ENCODE assay signal across 1 cellular context in the genomic region with DNA sequence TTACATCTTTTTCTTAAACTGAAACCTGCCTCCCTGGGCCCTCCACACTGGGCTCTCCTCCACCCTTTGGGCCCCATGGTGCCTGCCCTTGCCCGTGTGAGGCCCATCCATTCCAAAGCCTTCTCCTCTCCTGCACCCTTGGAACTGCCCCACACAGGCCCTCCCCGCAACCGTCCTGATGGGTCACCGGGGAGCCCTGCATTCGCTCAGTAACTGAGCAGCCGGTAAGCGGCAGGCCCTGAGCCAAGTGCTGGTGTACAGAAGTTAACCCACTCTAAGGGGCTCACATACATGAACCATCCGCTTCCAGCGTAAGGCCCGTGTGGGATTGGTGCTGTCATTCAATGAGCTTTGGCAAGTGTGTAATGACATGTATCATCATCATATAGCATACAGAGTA.
TF ChIP-seq lines count a peak whose summit lies in the region.

No MANE protein-coding gene starts in this region.

TF ChIP-seq in H1, 55 proteins besides CTCF, POLR2A, EP300 and RAD21:
- TF ChIP-seq SP4 (IDR thresholded peaks at IDR 0.05; ENCODE audit: low read length) (no peak), GABPA (IDR thresholded peaks at IDR 0.05; ENCODE audit: borderline replicate concordance, insufficient read depth, low read length) (no peak), SIN3A (conservative IDR thresholded peaks at IDR 0.05 in 1 of 2, IDR thresholded peaks at IDR 0.05 in 1 of 2; ENCODE audit: low read depth in 1 of 2, low read length in 2 of 2) (no peak), HDAC2 (IDR thresholded peaks at IDR 0.05; ENCODE audit: borderline replicate concordance in 1 of 2, low read depth in 2 of 2, low read length in 2 of 2) (no peak), EZH2 (IDR thresholded peaks at IDR 0.05; ENCODE audit: low read depth, low read length, severe bottlenecking) (no peak), TAF1 (IDR thresholded peaks at IDR 0.05; ENCODE audit: low read depth, low read length) (no peak), POU5F1 (IDR thresholded peaks at IDR 0.05; ENCODE audit: low read depth, low read length) (no peak), SRF (IDR thresholded peaks at IDR 0.05; ENCODE audit: low read depth, low read length) (no peak), EGR1 (IDR thresholded peaks at IDR 0.05; ENCODE audit: borderline replicate concordance, low read depth, low read length) (no peak), GTF2F1 (IDR thresholded peaks at IDR 0.05; ENCODE audit: borderline replicate concordance, low read depth, low read length) (no peak), TCF12 (IDR thresholded peaks at IDR 0.05; ENCODE audit: low read depth, low read length) (no peak), TAF7 (optimal IDR thresholded peaks at IDR 0.05; ENCODE audit: borderline replicate concordance, low read depth, low read length) (no peak), YY1 (IDR thresholded peaks at IDR 0.05; ENCODE audit: low read depth, low read length) (no peak), SAP30 (IDR thresholded peaks at IDR 0.05; ENCODE audit: insufficient read depth, insufficient replicate concordance, low read length) (no peak), SUZ12 (IDR thresholded peaks at IDR 0.05; ENCODE audit: low read length) (no peak), RFX5 (IDR thresholded peaks at IDR 0.05; ENCODE audit: borderline replicate concordance, low read depth, low read length) (no peak), SIRT6 (IDR thresholded peaks at IDR 0.05; ENCODE audit: low read length) (no peak), BRCA1 (IDR thresholded peaks at IDR 0.05; ENCODE audit: low read depth, low read length) (no peak)
- TF ChIP-seq, protein P1, sequence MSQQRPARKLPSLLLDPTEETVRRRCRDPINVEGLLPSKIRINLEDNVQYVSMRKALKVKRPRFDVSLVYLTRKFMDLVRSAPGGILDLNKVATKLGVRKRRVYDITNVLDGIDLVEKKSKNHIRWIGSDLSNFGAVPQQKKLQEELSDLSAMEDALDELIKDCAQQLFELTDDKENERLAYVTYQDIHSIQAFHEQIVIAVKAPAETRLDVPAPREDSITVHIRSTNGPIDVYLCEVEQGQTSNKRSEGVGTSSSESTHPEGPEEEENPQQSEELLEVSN (IDR thresholded peaks at IDR 0.05) = no peak
- TF ChIP-seq, protein P2, sequence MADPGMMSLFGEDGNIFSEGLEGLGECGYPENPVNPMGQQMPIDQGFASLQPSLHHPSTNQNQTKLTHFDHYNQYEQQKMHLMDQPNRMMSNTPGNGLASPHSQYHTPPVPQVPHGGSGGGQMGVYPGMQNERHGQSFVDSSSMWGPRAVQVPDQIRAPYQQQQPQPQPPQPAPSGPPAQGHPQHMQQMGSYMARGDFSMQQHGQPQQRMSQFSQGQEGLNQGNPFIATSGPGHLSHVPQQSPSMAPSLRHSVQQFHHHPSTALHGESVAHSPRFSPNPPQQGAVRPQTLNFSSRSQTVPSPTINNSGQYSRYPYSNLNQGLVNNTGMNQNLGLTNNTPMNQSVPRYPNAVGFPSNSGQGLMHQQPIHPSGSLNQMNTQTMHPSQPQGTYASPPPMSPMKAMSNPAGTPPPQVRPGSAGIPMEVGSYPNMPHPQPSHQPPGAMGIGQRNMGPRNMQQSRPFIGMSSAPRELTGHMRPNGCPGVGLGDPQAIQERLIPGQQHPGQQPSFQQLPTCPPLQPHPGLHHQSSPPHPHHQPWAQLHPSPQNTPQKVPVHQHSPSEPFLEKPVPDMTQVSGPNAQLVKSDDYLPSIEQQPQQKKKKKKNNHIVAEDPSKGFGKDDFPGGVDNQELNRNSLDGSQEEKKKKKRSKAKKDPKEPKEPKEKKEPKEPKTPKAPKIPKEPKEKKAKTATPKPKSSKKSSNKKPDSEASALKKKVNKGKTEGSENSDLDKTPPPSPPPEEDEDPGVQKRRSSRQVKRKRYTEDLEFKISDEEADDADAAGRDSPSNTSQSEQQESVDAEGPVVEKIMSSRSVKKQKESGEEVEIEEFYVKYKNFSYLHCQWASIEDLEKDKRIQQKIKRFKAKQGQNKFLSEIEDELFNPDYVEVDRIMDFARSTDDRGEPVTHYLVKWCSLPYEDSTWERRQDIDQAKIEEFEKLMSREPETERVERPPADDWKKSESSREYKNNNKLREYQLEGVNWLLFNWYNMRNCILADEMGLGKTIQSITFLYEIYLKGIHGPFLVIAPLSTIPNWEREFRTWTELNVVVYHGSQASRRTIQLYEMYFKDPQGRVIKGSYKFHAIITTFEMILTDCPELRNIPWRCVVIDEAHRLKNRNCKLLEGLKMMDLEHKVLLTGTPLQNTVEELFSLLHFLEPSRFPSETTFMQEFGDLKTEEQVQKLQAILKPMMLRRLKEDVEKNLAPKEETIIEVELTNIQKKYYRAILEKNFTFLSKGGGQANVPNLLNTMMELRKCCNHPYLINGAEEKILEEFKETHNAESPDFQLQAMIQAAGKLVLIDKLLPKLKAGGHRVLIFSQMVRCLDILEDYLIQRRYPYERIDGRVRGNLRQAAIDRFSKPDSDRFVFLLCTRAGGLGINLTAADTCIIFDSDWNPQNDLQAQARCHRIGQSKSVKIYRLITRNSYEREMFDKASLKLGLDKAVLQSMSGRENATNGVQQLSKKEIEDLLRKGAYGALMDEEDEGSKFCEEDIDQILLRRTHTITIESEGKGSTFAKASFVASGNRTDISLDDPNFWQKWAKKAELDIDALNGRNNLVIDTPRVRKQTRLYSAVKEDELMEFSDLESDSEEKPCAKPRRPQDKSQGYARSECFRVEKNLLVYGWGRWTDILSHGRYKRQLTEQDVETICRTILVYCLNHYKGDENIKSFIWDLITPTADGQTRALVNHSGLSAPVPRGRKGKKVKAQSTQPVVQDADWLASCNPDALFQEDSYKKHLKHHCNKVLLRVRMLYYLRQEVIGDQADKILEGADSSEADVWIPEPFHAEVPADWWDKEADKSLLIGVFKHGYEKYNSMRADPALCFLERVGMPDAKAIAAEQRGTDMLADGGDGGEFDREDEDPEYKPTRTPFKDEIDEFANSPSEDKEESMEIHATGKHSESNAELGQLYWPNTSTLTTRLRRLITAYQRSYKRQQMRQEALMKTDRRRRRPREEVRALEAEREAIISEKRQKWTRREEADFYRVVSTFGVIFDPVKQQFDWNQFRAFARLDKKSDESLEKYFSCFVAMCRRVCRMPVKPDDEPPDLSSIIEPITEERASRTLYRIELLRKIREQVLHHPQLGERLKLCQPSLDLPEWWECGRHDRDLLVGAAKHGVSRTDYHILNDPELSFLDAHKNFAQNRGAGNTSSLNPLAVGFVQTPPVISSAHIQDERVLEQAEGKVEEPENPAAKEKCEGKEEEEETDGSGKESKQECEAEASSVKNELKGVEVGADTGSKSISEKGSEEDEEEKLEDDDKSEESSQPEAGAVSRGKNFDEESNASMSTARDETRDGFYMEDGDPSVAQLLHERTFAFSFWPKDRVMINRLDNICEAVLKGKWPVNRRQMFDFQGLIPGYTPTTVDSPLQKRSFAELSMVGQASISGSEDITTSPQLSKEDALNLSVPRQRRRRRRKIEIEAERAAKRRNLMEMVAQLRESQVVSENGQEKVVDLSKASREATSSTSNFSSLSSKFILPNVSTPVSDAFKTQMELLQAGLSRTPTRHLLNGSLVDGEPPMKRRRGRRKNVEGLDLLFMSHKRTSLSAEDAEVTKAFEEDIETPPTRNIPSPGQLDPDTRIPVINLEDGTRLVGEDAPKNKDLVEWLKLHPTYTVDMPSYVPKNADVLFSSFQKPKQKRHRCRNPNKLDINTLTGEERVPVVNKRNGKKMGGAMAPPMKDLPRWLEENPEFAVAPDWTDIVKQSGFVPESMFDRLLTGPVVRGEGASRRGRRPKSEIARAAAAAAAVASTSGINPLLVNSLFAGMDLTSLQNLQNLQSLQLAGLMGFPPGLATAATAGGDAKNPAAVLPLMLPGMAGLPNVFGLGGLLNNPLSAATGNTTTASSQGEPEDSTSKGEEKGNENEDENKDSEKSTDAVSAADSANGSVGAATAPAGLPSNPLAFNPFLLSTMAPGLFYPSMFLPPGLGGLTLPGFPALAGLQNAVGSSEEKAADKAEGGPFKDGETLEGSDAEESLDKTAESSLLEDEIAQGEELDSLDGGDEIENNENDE (IDR thresholded peaks at IDR 0.05; ENCODE audit: insufficient replicate concordance, low read length) = no peak
